ENCODE assay signal across 23 cellular contexts in genomic region chr18:5909130-5909529, GRCh38. TPM values are rescaled to one million over a fixed set of nuclear protein-coding genes. Genes with fewer than 3 reads are reported as not detected.
DNase-seq lines count a peak whose midpoint lies in the region; ATAC-seq, FAIRE-seq and TF ChIP-seq lines count a peak whose summit lies in the region.
"Had no signal": no experiment of that assay in that cellular context is flagged by ENCODE, and none has a peak within 500 bp of the region (broad histone marks: within the 10 kb centered on the region; RNA-seq: fewer than 3 reads in every experiment).

No MANE protein-coding gene starts in this region.

- no peak overlapping the region for H2BK5ac ChIP-seq in H1 (ENCODE audit: low read depth, low read length)

- no peak overlapping the region for H2AK5ac ChIP-seq in H1 (ENCODE audit: low read depth, low read length)

- H3K4ac ChIP-seq in H1 (replicated peaks; ENCODE audit: insufficient read length, low read depth, low read length) = no peak overlapping the region

- WGBS in H1 (ENCODE audit: extremely low coverage in 1 of 2, insufficient coverage in 1 of 2, insufficient read length in 1 of 2, insufficient replicate concordance in 2 of 2, low coverage in 1 of 2, low lambda C conversion rate in 2 of 2, missing lambda C conversion rate in 1 of 2), 2 experiments = 89% methylated on average over 2 of the region's 2 CpGs; no CpG with 5 or more reads in 1 of the 2 experiments

- H3K56ac ChIP-seq in H1 (replicated peaks; ENCODE audit: insufficient read length, low read depth, low read length) = no peak overlapping the region

- H3K9ac ChIP-seq in H1 (replicated peaks in 1 of 4; ENCODE audit: extremely low read depth in 1 of 4, low read depth in 3 of 4, low read length in 3 of 4) = no peak overlapping the region
- H3K9ac ChIP-seq in iPS-18a (ENCODE audit: low read length) = peak overlapping the region; percentile 20

- no peak overlapping the region for H3K23ac ChIP-seq in H1 (ENCODE audit: insufficient read length)

- H3K27me3 Mint-ChIP-seq in stimulated activated naive CD8-positive, alpha-beta T cell treated with anti-CD3 and anti-CD28 coated beads, Interleukin-15, amount 100 ng/mL, for 72 hours = peaks cover 19% of the 10 kb centered on the region
- H3K27me3 Mint-ChIP-seq in stimulated activated memory B cell treated with anti-CD40 and anti-IgM and Interleukin-4, amounts not matched to agents 10 μg/mL and 1 μg/mL and 100 μg/mL, for 72 hours = no peaks in the 10 kb centered on the region

- H3K23me2 ChIP-seq in H1 (ENCODE audit: low read depth, low read length) = no peaks in the 10 kb centered on the region

- H2BK15ac ChIP-seq in H1 (ENCODE audit: low read length) = no peak overlapping the region

- H4K5ac ChIP-seq in H1 (ENCODE audit: insufficient read length, low read depth, low read length) = no peak overlapping the region

- H3K4me3 ChIP-seq in H1 (ENCODE audit: extremely low read depth in 1 of 4, insufficient read depth in 2 of 4, low read depth in 3 of 4, low read length in 4 of 4) = no peak overlapping the region
- no peak overlapping the region for H3K4me3 ChIP-seq in iPS-18a (ENCODE audit: low read length)

- no peak overlapping the region for H3K18ac ChIP-seq in H1 (ENCODE audit: extremely low read depth, low read length)

- no peak overlapping the region for H2BK20ac ChIP-seq in H1 (ENCODE audit: low read length)

- H3K79me1 ChIP-seq in H1 (ENCODE audit: low read depth, low read length) = no peaks in the 10 kb centered on the region

- no peaks in the 10 kb centered on the region for H3K9me3 ChIP-seq in H1 (ENCODE audit: insufficient read depth in 2 of 2, low read depth in 1 of 2, low read length in 1 of 2)
- H3K9me3 ChIP-seq in iPS-18a (ENCODE audit: control insufficient read depth, low read depth, low read length) = no peaks in the 10 kb centered on the region

- TF ChIP-seq RAD21 in H1 (IDR thresholded peaks at IDR 0.05 in 1 of 2, conservative IDR thresholded peaks at IDR 0.05 in 1 of 2; ENCODE audit: low read depth in 2 of 2, low read length in 2 of 2) = no peak

- no peak overlapping the region for H2BK120ac ChIP-seq in H1 (replicated peaks; ENCODE audit: low read depth, low read length)

- H4K8ac ChIP-seq in H1 (ENCODE audit: extremely low read depth, insufficient read depth, low read length) = no peak overlapping the region

- DNase-seq in stimulated activated naive CD8-positive, alpha-beta T cell treated with anti-CD3 and anti-CD28 coated beads, Interleukin-15, amount 100 ng/mL, for 72 hours = no peak
- DNase-seq in stimulated activated naive CD8-positive, alpha-beta T cell treated with anti-CD3 and anti-CD28 coated beads, Interleukin-15, Interleukin-2, amounts not matched to agents 100 U/mL and 50 U/mL, for 24 hours = no peak
- DNase-seq in H1 (ENCODE audit: low read depth in 1 of 2, low spot score in 2 of 2) (no peak), UCSD-AML1 (lab: John Stamatoyannopoulos, UW; ENCODE audit: unreplicated experiment) (no peak), cerebellum (ENCODE audit: low spot score) (no peak)
- DNase-seq in stimulated activated CD4-positive, alpha-beta T cell treated with anti-CD3 and anti-CD28 coated beads, Interleukin-15, amount 100 ng/mL, for 24 hours = no peak
- DNase-seq: 8988T; AML-193; C1 segment of cervical spinal cord; CD8-positive, alpha-beta T cell; DMS153; Karpas-422; MV-4-11; NCI-H1694; NCI-H2081 treated with DMSO at 0.1 percent for 48 hours; NCI-H446 treated with DMSO at 0.1 percent for 48 hours; NCI-H526 treated with DMSO at 0.1 percent for 48 hours; SHP77 had no signal

- peaks cover 0 to 6% (median 1%) of the 10 kb centered on the region in 4 experiments; a peak in 2 of 7 replicates for H3K4me1 ChIP-seq in H1 (replicated peaks in 1 of 4; ENCODE audit: control insufficient read depth in 3 of 4, insufficient read depth in 4 of 4, low read length in 3 of 4)
- H3K4me1 ChIP-seq in iPS-18a (ENCODE audit: control insufficient read depth, low read depth, low read length) = peaks cover 16% of the 10 kb centered on the region

- H3K27ac Mint-ChIP-seq in stimulated activated naive CD8-positive, alpha-beta T cell treated with anti-CD3 and anti-CD28 coated beads, Interleukin-15, amount 100 ng/mL, for 72 hours = peak overlapping the region; percentile 13 to 69
- no peak overlapping the region for H3K27ac Mint-ChIP-seq in stimulated activated memory B cell treated with anti-CD40 and anti-IgM and Interleukin-4, amounts not matched to agents 10 μg/mL and 1 μg/mL and 100 μg/mL, for 72 hours
- H3K27ac Mint-ChIP-seq: CD8-positive, alpha-beta T cell had no signal

- no peak overlapping the region for H3K27ac ChIP-seq in H1 (ENCODE audit: low read depth, low read length)
- H3K27ac ChIP-seq in iPS-18a (ENCODE audit: low read length) = no peak overlapping the region

- H4K91ac ChIP-seq in H1 (replicated peaks; ENCODE audit: insufficient read length, low read length) = no peak overlapping the region

- H3K14ac ChIP-seq in H1 (ENCODE audit: insufficient read length) = no peak overlapping the region

- no peaks in the 10 kb centered on the region for H3K79me2 ChIP-seq in H1 (ENCODE audit: control insufficient read depth in 1 of 2, insufficient read depth in 2 of 2, low read length in 2 of 2)

- H3K27me3 ChIP-seq in H1 (replicated peaks in 1 of 4; ENCODE audit: control insufficient read depth in 3 of 4, extremely low read depth in 1 of 4, insufficient read depth in 3 of 4, low read length in 3 of 4) (no peaks in the 10 kb centered on the region), iPS-18a (ENCODE audit: control insufficient read depth, insufficient read depth, low read length) (no peaks in the 10 kb centered on the region)

- POLR2A ChIA-PET in H1 (lab: Charles Lee; ENCODE audit: partially characterized antibody) = interaction anchor here (0.7 to 1.9 kb wide), 4 partner anchors 9 to 33 kb away, joined by 3 to 6 read pairs (median 4); no protein-coding TSS in a partner anchor

- no peak for TF ChIP-seq CTCF in H1 (IDR thresholded peaks at IDR 0.05; ENCODE audit: control extremely low read depth in 1 of 3, insufficient read depth in 1 of 3, low read depth in 1 of 3, low read length in 3 of 3)

- H2AFZ ChIP-seq in H1 (ENCODE audit: low read length) = no peak overlapping the region

- H2BK12ac ChIP-seq in H1 (ENCODE audit: low read depth, low read length) = no peak overlapping the region

- H3K4me2 ChIP-seq in H1 (ENCODE audit: insufficient read depth in 1 of 2, low read depth in 2 of 2, low read length in 2 of 2) = 0 out of 4 replicates have a peak overlapping the region, but pooled peaks of 1 of the 2 experiments have one; percentile 22

- H3K36me3 Mint-ChIP-seq in stimulated activated memory B cell treated with anti-CD40 and anti-IgM and Interleukin-4, amounts not matched to agents 10 μg/mL and 1 μg/mL and 100 μg/mL, for 72 hours = no peaks in the 10 kb centered on the region
- H3K36me3 Mint-ChIP-seq: CD8-positive, alpha-beta T cell had no signal

- TF ChIP-seq POLR2A in H1 (IDR thresholded peaks at IDR 0.05; ENCODE audit: control extremely low read depth in 1 of 2, low read depth in 2 of 2, low read length in 2 of 2) = no peak

- peak overlapping the region; percentile 24 to 29 for H3K4me3 Mint-ChIP-seq in stimulated activated naive CD8-positive, alpha-beta T cell treated with anti-CD3 and anti-CD28 coated beads, Interleukin-15, amount 100 ng/mL, for 72 hours
- H3K4me3 Mint-ChIP-seq in stimulated activated memory B cell treated with anti-CD40 and anti-IgM and Interleukin-4, amounts not matched to agents 10 μg/mL and 1 μg/mL and 100 μg/mL, for 72 hours = no peak overlapping the region
- H3K4me3 Mint-ChIP-seq: CD8-positive, alpha-beta T cell had no signal

- FAIRE-seq in H1 (lab: Jason Lieb, UNC) = peak; percentile 42
- FAIRE-seq: GM12891 had no signal

- H3K4me1 Mint-ChIP-seq in stimulated activated naive CD8-positive, alpha-beta T cell treated with anti-CD3 and anti-CD28 coated beads, Interleukin-15, amount 100 ng/mL, for 72 hours = peaks cover 6% of the 10 kb centered on the region
- no peaks in the 10 kb centered on the region for H3K4me1 Mint-ChIP-seq in stimulated activated memory B cell treated with anti-CD40 and anti-IgM and Interleukin-4, amounts not matched to agents 10 μg/mL and 1 μg/mL and 100 μg/mL, for 72 hours

- CTCF ChIA-PET in H1 (lab: Charles Lee; ENCODE audit: partially characterized antibody) = interaction anchor here (0.9 to 1.6 kb wide), 2 partner anchors 18 to 41 kb away, joined by 3 to 9 read pairs; no protein-coding TSS in a partner anchor

- H3K36me3 ChIP-seq in H1 (ENCODE audit: control insufficient read depth in 2 of 4, insufficient read depth in 4 of 4, low read length in 3 of 4) = no peaks in the 10 kb centered on the region; a peak in 1 of 8 replicates
- no peaks in the 10 kb centered on the region for H3K36me3 ChIP-seq in iPS-18a (ENCODE audit: control insufficient read depth, low read depth, low read length)

- TF ChIP-seq EP300 in H1 (IDR thresholded peaks at IDR 0.05; ENCODE audit: borderline replicate concordance in 1 of 2, low read depth in 2 of 2, low read length in 2 of 2) = no peak

- peaks cover 4 to 7% of the 10 kb centered on the region in 2 donors for H3K9me3 Mint-ChIP-seq in stimulated activated naive CD8-positive, alpha-beta T cell treated with anti-CD3 and anti-CD28 coated beads, Interleukin-15, amount 100 ng/mL, for 72 hours
- peaks cover 3% of the 10 kb centered on the region for H3K9me3 Mint-ChIP-seq in stimulated activated memory B cell treated with anti-CD40 and anti-IgM and Interleukin-4, amounts not matched to agents 10 μg/mL and 1 μg/mL and 100 μg/mL, for 72 hours
- H3K9me3 Mint-ChIP-seq: CD8-positive, alpha-beta T cell had no signal

- no peaks in the 10 kb centered on the region for H4K20me1 ChIP-seq in H1 (replicated peaks in 1 of 2; ENCODE audit: control insufficient read depth in 1 of 2, insufficient read depth in 2 of 2, low read length in 2 of 2)

- ATAC-seq in stimulated activated naive CD8-positive, alpha-beta T cell treated with anti-CD3 and anti-CD28 coated beads, Interleukin-15, amount 100 ng/mL, for 72 hours = no peak
- no peak for ATAC-seq in stimulated activated naive CD8-positive, alpha-beta T cell treated with anti-CD3 and anti-CD28 coated beads, Interleukin-15, Interleukin-2, amounts not matched to agents 100 U/mL and 50 U/mL, for 24 hours
- no peak for ATAC-seq in stimulated activated memory B cell treated with anti-CD40 and anti-IgM and Interleukin-4, amounts not matched to agents 10 μg/mL and 1 μg/mL and 100 μg/mL, for 72 hours
- ATAC-seq: CD8-positive, alpha-beta T cell had no signal

TF ChIP-seq in H1, 55 proteins besides CTCF, POLR2A, EP300 and RAD21 (continues in another document):
- 0 out of 2 replicates have a peak, but pooled peaks have one; percentile 44 for TF ChIP-seq CEBPB (IDR thresholded peaks at IDR 0.05; ENCODE audit: low read depth, low read length)

RNA-seq across cellular contexts. Expression of gene TMEM200C, which starts 13.8 kb away (rescaled TPM):
- total RNA-seq in H1 (2021; fragmentation: NEBNext Ultra II Directional; extraction: Animal tissue kit (Norgen Biotek cat#: 25700)) = 8.3 and 9.6 TPM in 2 replicates
- polyA plus RNA-seq in H1 (2011; rRNA removed) = 3.4 and 4.2 TPM in 2 replicates
- polyA plus RNA-seq in H1 (2011; cell fraction: cytosol; rRNA removed) = 3.3 TPM
- 7.5 TPM for polyA plus RNA-seq in H1 (2011; cell fraction: nucleus; rRNA removed)
- polyA plus RNA-seq in H1 (2012, experiment 1 of 2) = 2.1 to 4.8 TPM (median 4.5 TPM) in 4 replicates
- polyA plus RNA-seq in H1 (2012, experiment 2 of 2) = 2.1 TPM
- 4.1 TPM for polyA plus RNA-seq in H1 (2013, experiment 1 of 2)
- polyA plus RNA-seq in H1 (2013, experiment 2 of 2) = 4.0 TPM
- 2.8 and 2.9 TPM in 2 replicates for polyA minus RNA-seq in H1 (2011; rRNA and poly(A)+ RNA removed)
- 5.8 TPM for polyA minus RNA-seq in H1 (2011; cell fraction: cytosol; rRNA and poly(A)+ RNA removed)
- polyA minus RNA-seq in H1 (2011; cell fraction: nucleus; rRNA and poly(A)+ RNA removed) = 16.9 TPM
- 11.7 TPM for total RNA-seq in cerebellum
- total RNA-seq: CD8-positive, alpha-beta T cell; G401; RPMI7951 had no signal
